Comparison of ENCODE assay signal across 8 cellular contexts in the genomic region with DNA sequence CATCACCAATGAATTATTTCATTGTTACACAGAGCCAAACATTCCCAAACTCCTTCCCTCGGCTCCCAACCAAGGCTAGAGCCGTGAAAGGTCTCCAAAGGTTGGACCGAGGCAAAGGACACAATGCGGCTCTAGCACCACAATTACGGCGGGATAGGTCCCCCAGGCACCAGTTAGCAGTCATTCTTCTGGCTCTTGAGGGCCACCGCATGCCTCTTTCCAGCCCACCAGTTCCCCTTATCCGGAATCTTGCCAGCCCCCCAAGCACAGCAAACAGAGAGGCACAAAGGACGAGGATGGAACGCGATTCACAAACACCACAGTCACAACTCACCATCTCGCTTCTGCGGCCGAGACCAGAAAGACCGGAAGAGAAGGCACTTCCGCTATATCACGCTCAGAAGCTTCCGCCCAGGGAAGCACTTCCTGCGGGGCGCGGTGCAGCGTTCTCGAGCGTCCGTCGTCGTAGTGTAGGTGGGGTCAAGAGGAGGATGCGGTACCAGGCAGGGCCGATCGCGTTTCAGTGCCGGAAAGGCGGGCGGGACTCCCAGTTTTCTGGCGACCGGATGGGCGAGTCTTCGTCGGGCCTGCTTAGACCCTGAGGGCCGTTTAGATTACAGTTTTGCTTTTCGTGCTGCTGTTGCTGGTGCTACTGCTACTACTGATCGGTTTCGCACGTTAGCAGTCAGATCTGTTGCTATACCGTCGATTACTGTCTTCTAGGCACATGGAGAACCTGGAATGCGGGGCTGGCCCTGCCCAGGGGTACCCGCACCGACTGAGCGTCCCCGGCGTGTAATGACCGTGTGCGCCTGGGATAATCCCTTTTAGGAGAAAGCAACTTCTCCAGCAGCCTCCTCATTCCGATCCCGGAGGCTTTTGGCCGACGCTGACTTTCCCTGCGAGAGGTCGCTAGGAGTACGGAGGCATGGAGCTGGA.
DNase-seq lines count a peak whose midpoint lies in the region; ATAC-seq and TF ChIP-seq lines count a peak whose summit lies in the region.

A gene (minus strand): TSS at position 374 of the 939 bp plus-strand sequence. CDS start 37 bp downstream, at position 337.

- no peaks in the 10 kb centered on the region for H3K27me3 Mint-ChIP-seq in central memory CD8-positive, alpha-beta T cell

- DNase-seq in AG09309 (ENCODE audit: low read depth), result peak; percentile 87
- DNase-seq in NCI-H446 (lab: John Stamatoyannopoulos, UW), result peak; percentile 98 to 99
- DNase-seq in activated CD4-positive, CD25-positive, alpha-beta regulatory T cell treated with anti-CD3 and anti-CD28 coated beads, Interleukin-2, amount 50 U/mL, for 16 hours (ENCODE audit: low read depth, low spot score), result peak; percentile 82
- peak; percentile 74 to 84 for DNase-seq in central memory CD8-positive, alpha-beta T cell (ENCODE audit: low spot score in 2 of 2)
- peak; percentile 99 for DNase-seq in iris pigment epithelial cell (ENCODE audit: low read depth)
- peak; percentile 85 for DNase-seq in stimulated activated CD4-positive, alpha-beta T cell treated with anti-CD3 and anti-CD28 coated beads, Interleukin-12 subunit alpha, Interleukin-12 subunit beta, amount 100 ng/mL, for 4 hours

- H3K9me3 Mint-ChIP-seq in central memory CD8-positive, alpha-beta T cell, result no peaks in the 10 kb centered on the region

- H3K27ac Mint-ChIP-seq in central memory CD8-positive, alpha-beta T cell (ENCODE audit: low read depth), result peak within 1 kb of the TSS; percentile 90

- peak within 1 kb of the TSS; percentile 57 for H3K4me3 ChIP-seq in AG09309 (ENCODE audit: control insufficient read depth, low read depth, low read length)

- peak within 1 kb of the TSS; percentile 94 for H3K4me3 Mint-ChIP-seq in central memory CD8-positive, alpha-beta T cell

- no peak for TF ChIP-seq CTCF in AG09309 (IDR thresholded peaks at IDR 0.05; ENCODE audit: control insufficient read depth, insufficient read depth, low read depth, low read length, missing control alignments)

- H3K4me1 Mint-ChIP-seq in central memory CD8-positive, alpha-beta T cell, result peaks cover 35% of the 10 kb centered on the region

- peaks cover 55% of the 10 kb centered on the region for H3K36me3 Mint-ChIP-seq in central memory CD8-positive, alpha-beta T cell (ENCODE audit: insufficient read depth)

- peak; percentile 98 for ATAC-seq in GM19025 (IDR thresholded peaks at IDR 0.05; ENCODE audit: low read depth, unreplicated experiment)
- peak; percentile 96 for ATAC-seq in HG03342 (IDR thresholded peaks at IDR 0.05; ENCODE audit: unreplicated experiment)
- peak; percentile 91 for ATAC-seq in central memory CD8-positive, alpha-beta T cell (replicated peaks; ENCODE audit: extremely low read depth, poor library complexity, severe bottlenecking)

Comparison
In these comparisons a context has a peak if more than half of its experiments do, and no peak if none do; other contexts are left out.
1. Peak in every context shown above with its lines: DNase-seq, ATAC-seq and H3K4me3 ChIP-seq.